ENCODE assay signal across 8 cellular contexts in genomic region chr21:14687277-14687642, GRCh38.
DNase-seq lines count a peak whose midpoint lies in the region; ATAC-seq and TF ChIP-seq lines count a peak whose summit lies in the region.

No MANE protein-coding gene starts in this region.

- H3K27me3 Mint-ChIP-seq in CD14-positive monocyte (ENCODE audit: low read depth in 3 of 3) (no peaks in the 10 kb centered on the region), activated B cell treated with CpG ODN at 0.5 μM for 24 hours (no peaks in the 10 kb centered on the region), HFFc6 (ENCODE audit: insufficient read depth) (no peaks in the 10 kb centered on the region)

- POLR2A ChIA-PET in activated B cell treated with CpG ODN at 0.5 μM for 24 hours (lab: Charles Lee): interaction anchor here (0.6 to 3.0 kb wide), 6 partner anchors 11 to 236 kb away, joined by 4 to 17 read pairs (median 10); no protein-coding TSS in a partner anchor

- ATAC-seq in GM19452 (IDR thresholded peaks at IDR 0.05; ENCODE audit: unreplicated experiment) (peak; percentile 54), HG03159 (IDR thresholded peaks at IDR 0.05; ENCODE audit: unreplicated experiment) (peak; percentile 67), activated B cell treated with CpG ODN at 0.5 μM for 24 hours (ENCODE audit: low read depth) (peak; percentile 72)

- peaks cover 3 to 6% of the 10 kb centered on the region in 2 donors for H3K36me3 Mint-ChIP-seq in CD14-positive monocyte
- H3K36me3 Mint-ChIP-seq in activated B cell treated with CpG ODN at 0.5 μM for 24 hours (ENCODE audit: low read depth): no peaks in the 10 kb centered on the region
- H3K36me3 Mint-ChIP-seq in HFFc6 (ENCODE audit: low read depth): no peaks in the 10 kb centered on the region

- H3K27ac Mint-ChIP-seq in CD14-positive monocyte: peak overlapping the region; percentile 86 to 95 (median 92)
- H3K27ac Mint-ChIP-seq in activated B cell treated with CpG ODN at 0.5 μM for 24 hours: peak overlapping the region; percentile 82
- H3K27ac Mint-ChIP-seq in HFFc6: no peak overlapping the region

- intact Hi-C loops in CD14-positive monocyte (cut with micrococcal nuclease): loop anchor here in 1 of 2 donors (5.0 kb wide), 3 partner anchors 45 to 165 kb away; no protein-coding TSS in a partner anchor
- intact Hi-C loops in activated B cell treated with CpG ODN at 0.5 μM for 24 hours (cut with micrococcal nuclease): loop anchor here (1.0 to 5.0 kb wide), 5 partner anchors 48 to 1045 kb away; no protein-coding TSS in a partner anchor

- H3K4me1 Mint-ChIP-seq in CD14-positive monocyte: peaks cover 78% of the 10 kb centered on the region
- peaks cover 75% of the 10 kb centered on the region for H3K4me1 Mint-ChIP-seq in activated B cell treated with CpG ODN at 0.5 μM for 24 hours
- H3K4me1 Mint-ChIP-seq in HFFc6 (ENCODE audit: low read depth): no peaks in the 10 kb centered on the region

- H3K4me3 Mint-ChIP-seq in CD14-positive monocyte: no peak overlapping the region
- H3K4me3 Mint-ChIP-seq in activated B cell treated with CpG ODN at 0.5 μM for 24 hours: peak overlapping the region; percentile 30
- H3K4me3 Mint-ChIP-seq in HFFc6: no peak overlapping the region

- DNase-seq in CD14-positive monocyte (ENCODE audit: low spot score) (peak; percentile 55), activated B cell treated with CpG ODN at 0.5 μM for 24 hours (no peak), NCI-H1105 treated with DMSO at 0.1 percent for 48 hours (lab: John Stamatoyannopoulos, UW) (no peak), HFFc6 (no peak), DMS 273 treated with DMSO at 0.1 percent for 48 hours (lab: John Stamatoyannopoulos, UW) (no peak)
- DNase-seq in stimulated activated CD4-positive, alpha-beta T cell treated with anti-CD3 and anti-CD28 coated beads, Interleukin-4, amount 100 ng/mL, for 4 hours: no peak

- TF ChIP-seq CTCF in CD14-positive monocyte (IDR thresholded peaks at IDR 0.05): no peak
- no peak for TF ChIP-seq CTCF in activated B cell treated with CpG ODN at 0.5 μM for 24 hours (IDR thresholded peaks at IDR 0.05)
- TF ChIP-seq CTCF in HFFc6 (IDR thresholded peaks at IDR 0.05): no peak

- CTCF ChIA-PET in activated B cell treated with CpG ODN at 0.5 μM for 24 hours (lab: Charles Lee): interaction anchor here (1.1 to 1.2 kb wide), 3 partner anchors 11 to 51 kb away, joined by 3 to 12 read pairs (median 3); no protein-coding TSS in a partner anchor

- peaks cover 0 to 6% (median 0%) of the 10 kb centered on the region in 7 donors for H3K9me3 Mint-ChIP-seq in CD14-positive monocyte
- no peaks in the 10 kb centered on the region for H3K9me3 Mint-ChIP-seq in activated B cell treated with CpG ODN at 0.5 μM for 24 hours
- peaks cover 9% of the 10 kb centered on the region for H3K9me3 Mint-ChIP-seq in HFFc6
